23 cellular contexts compared by ENCODE assay signal in the genomic region with DNA sequence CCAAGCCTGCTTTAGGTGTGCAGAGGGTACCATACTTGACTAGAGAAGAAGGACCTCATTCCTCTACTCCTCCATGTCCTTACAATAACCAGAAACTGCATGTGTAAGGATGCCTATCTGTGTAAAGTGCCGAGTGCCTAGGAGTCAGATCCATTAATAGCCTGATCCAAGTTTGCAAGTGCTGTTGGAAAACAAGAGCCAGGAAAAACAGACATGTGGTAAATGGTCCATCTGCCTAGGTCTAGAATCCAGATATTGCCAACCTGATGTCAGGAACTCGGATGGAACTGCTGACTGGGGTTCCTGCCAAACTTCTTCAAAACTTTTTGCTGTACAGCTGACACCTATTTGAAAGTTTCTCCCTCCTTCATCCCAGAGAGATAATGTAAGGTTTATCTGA.
DNase-seq lines count a peak whose midpoint lies in the region; ATAC-seq, FAIRE-seq and TF ChIP-seq lines count a peak whose summit lies in the region.
"Had no signal": no experiment of that assay in that cellular context is flagged by ENCODE, and none has a peak within 500 bp of the region (broad histone marks: within the 10 kb centered on the region; RNA-seq: fewer than 3 reads in every experiment).

No MANE protein-coding gene starts in this region.

- no peak for ATAC-seq in IMR-90 (ENCODE audit: low read depth)
- no peak for ATAC-seq in upper lobe of right lung
- ATAC-seq: A549 had no signal

- no peak overlapping the region for H2AFZ ChIP-seq in IMR-90 (replicated peaks; ENCODE audit: low read length, poor library complexity)
- H2AFZ ChIP-seq in keratinocyte (ENCODE audit: control insufficient read depth, low read length), result no peak overlapping the region

- no peak overlapping the region for H3K56ac ChIP-seq in IMR-90 (ENCODE audit: extremely low read depth, insufficient read depth, low read length)

- H3K36me3 ChIP-seq in IMR-90 (ENCODE audit: control insufficient read depth, insufficient read depth, low read length), result no peaks in the 10 kb centered on the region
- H3K36me3 ChIP-seq in keratinocyte (ENCODE audit: control insufficient read depth in 2 of 2, extremely low read depth in 1 of 2, insufficient read depth in 2 of 2, low read length in 2 of 2), result no peaks in the 10 kb centered on the region
- no peaks in the 10 kb centered on the region for H3K36me3 ChIP-seq in upper lobe of right lung

- no peak overlapping the region for H3K4me3 Mint-ChIP-seq in activated T-helper 2 cell treated with anti-CD3 and anti-CD28 coated beads, Interferon-gamma antibody, Interleukin-2, Interleukin-4, amounts not matched to agents 10 μg/mL and 5 μg/mL and 100 μg/mL, durations not matched to agents 14 hours and 24 hours and 36 hours (ENCODE audit: low read depth)
- H3K4me3 Mint-ChIP-seq: CD4-positive, alpha-beta T cell; H9; IgD-negative memory B cell had no signal

- no peaks in the 10 kb centered on the region for H3K79me2 ChIP-seq in keratinocyte (ENCODE audit: control insufficient read depth, insufficient read depth, low read length)

- H3K4me1 Mint-ChIP-seq in activated T-helper 2 cell treated with anti-CD3 and anti-CD28 coated beads, Interferon-gamma antibody, Interleukin-2, Interleukin-4, amounts not matched to agents 10 μg/mL and 5 μg/mL and 100 μg/mL, durations not matched to agents 14 hours and 24 hours and 36 hours (ENCODE audit: low read depth), result no peaks in the 10 kb centered on the region

- H2BK120ac ChIP-seq in IMR-90 (ENCODE audit: low read depth, low read length), result no peak overlapping the region

- no peak for TF ChIP-seq POLR2A in IMR-90 (IDR thresholded peaks at IDR 0.05; ENCODE audit: low read depth, low read length)

- H3K79me1 ChIP-seq in IMR-90 (ENCODE audit: low read depth in 1 of 2, low read length in 2 of 2), result no peaks in the 10 kb centered on the region

- no peak overlapping the region for H4K8ac ChIP-seq in IMR-90 (ENCODE audit: low read depth in 2 of 2, low read length in 2 of 2)

- H3K27me3 ChIP-seq in IMR-90 (ENCODE audit: control insufficient read depth, insufficient read depth, low read length) (peaks cover 18% of the 10 kb centered on the region), keratinocyte (ENCODE audit: control insufficient read depth, extremely low read depth, insufficient read depth, low read length) (no peaks in the 10 kb centered on the region), upper lobe of right lung (no peaks in the 10 kb centered on the region)

- H3K4me2 ChIP-seq in IMR-90 (ENCODE audit: low read depth, low read length) (no peak overlapping the region), keratinocyte (ENCODE audit: control insufficient read depth, extremely low read depth, insufficient read depth, low read depth, low read length) (no peak overlapping the region)
- H3K4me2 ChIP-seq: A549 had no signal

- no peak overlapping the region for H4K5ac ChIP-seq in IMR-90 (ENCODE audit: low read depth, low read length)

- H3K14ac ChIP-seq in IMR-90 (replicated peaks; ENCODE audit: low read depth, low read length), result no peak overlapping the region

- H3K36me3 Mint-ChIP-seq in activated T-helper 2 cell treated with anti-CD3 and anti-CD28 coated beads, Interferon-gamma antibody, Interleukin-2, Interleukin-4, amounts not matched to agents 10 μg/mL and 5 μg/mL and 100 μg/mL, durations not matched to agents 14 hours and 24 hours and 36 hours (ENCODE audit: low read depth), result no peaks in the 10 kb centered on the region
- H3K36me3 Mint-ChIP-seq: IgD-negative memory B cell had no signal

- H3K9me3 Mint-ChIP-seq in activated T-helper 2 cell treated with anti-CD3 and anti-CD28 coated beads, Interferon-gamma antibody, Interleukin-2, Interleukin-4, amounts not matched to agents 10 μg/mL and 5 μg/mL and 100 μg/mL, durations not matched to agents 14 hours and 24 hours and 36 hours, result no peaks in the 10 kb centered on the region
- H3K9me3 Mint-ChIP-seq: CD4-positive, alpha-beta T cell; H9 had no signal

- H3K9ac ChIP-seq in IMR-90 (ENCODE audit: low read depth, low read length), result no peak overlapping the region
- no peak overlapping the region for H3K9ac ChIP-seq in keratinocyte (ENCODE audit: control insufficient read depth, extremely low read depth, insufficient read depth, low read length)

- H3K27ac ChIP-seq in IMR-90 (ENCODE audit: insufficient read depth, low read length) (no peak overlapping the region), keratinocyte (ENCODE audit: control insufficient read depth, insufficient read depth, low read length) (no peak overlapping the region), upper lobe of right lung (no peak overlapping the region)
- H3K27ac ChIP-seq: 22Rv1, A549, C4-2B had no signal

- no peak overlapping the region for H3K27ac Mint-ChIP-seq in activated T-helper 2 cell treated with anti-CD3 and anti-CD28 coated beads, Interferon-gamma antibody, Interleukin-2, Interleukin-4, amounts not matched to agents 10 μg/mL and 5 μg/mL and 100 μg/mL, durations not matched to agents 14 hours and 24 hours and 36 hours
- H3K27ac Mint-ChIP-seq: CD4-positive, alpha-beta T cell; H9 had no signal

- H2BK20ac ChIP-seq in IMR-90 (ENCODE audit: low read depth, low read length), result no peak overlapping the region

- DNase-seq in DMS 273 (lab: John Stamatoyannopoulos, UW; ENCODE audit: unreplicated experiment) (peak; percentile 63), IMR-90 (no peak), NCI-H446 treated with DMSO at 0.1 percent for 48 hours (lab: John Stamatoyannopoulos, UW) (peak; percentile 94), keratinocyte (ENCODE audit: low read depth, low spot score) (no peak), H4 (ENCODE audit: low spot score) (no peak), upper lobe of right lung (no peak)
- no peak for DNase-seq in activated T-helper 2 cell treated with anti-CD3 and anti-CD28 coated beads, Interferon-gamma antibody, Interleukin-2, Interleukin-4, amounts not matched to agents 10 μg/mL and 5 μg/mL and 100 μg/mL, durations not matched to agents 14 hours and 24 hours and 36 hours (ENCODE audit: low spot score)
- DNase-seq: AML-193; Caco-2; CD4-positive, alpha-beta T cell; DMS53; DND-41; EL; GOT3; H9 had no signal

- no peak overlapping the region for H3K23ac ChIP-seq in IMR-90 (ENCODE audit: low read depth, low read length)

- H3K9me3 ChIP-seq in IMR-90 (ENCODE audit: control insufficient read depth, insufficient read depth, low read length) (no peaks in the 10 kb centered on the region), keratinocyte (ENCODE audit: control insufficient read depth, low read depth, low read length) (no peaks in the 10 kb centered on the region), upper lobe of right lung (no peaks in the 10 kb centered on the region)
- H3K9me3 ChIP-seq: A549 had no signal

- FAIRE-seq in keratinocyte (lab: Jason Lieb, UNC), result peak; percentile 48
- FAIRE-seq: A549, D721Med, G401.6, GM12891, HTR-8/SVneo had no signal

- intact Hi-C loops in IMR-90 (cut with micrococcal nuclease), result no loop called here
- intact Hi-C loops in activated T-helper 2 cell treated with anti-CD3 and anti-CD28 coated beads, Interferon-gamma antibody, Interleukin-2, Interleukin-4, amounts not matched to agents 10 μg/mL and 5 μg/mL and 100 μg/mL, durations not matched to agents 14 hours and 24 hours and 36 hours (cut with micrococcal nuclease), result no loop called here
- intact Hi-C loops in upper lobe of right lung (cut with DNase I), result no loop called here

- no peak overlapping the region for H4K91ac ChIP-seq in IMR-90 (ENCODE audit: insufficient read depth, low read depth, low read length)

- H3K9me1 ChIP-seq in IMR-90 (ENCODE audit: insufficient read depth, low read length), result no peaks in the 10 kb centered on the region
- H3K9me1 ChIP-seq in keratinocyte (ENCODE audit: control insufficient read depth, extremely low read depth, insufficient read depth, low read length), result no peaks in the 10 kb centered on the region

- peak overlapping the region; percentile 9 for H2AK9ac ChIP-seq in IMR-90 (replicated peaks; ENCODE audit: low read depth, low read length, poor library complexity)

- in situ Hi-C loops in IMR-90 (cut with MboI; ENCODE audit: low sequenced_read_pairs), result no loop called here

- BruUV-seq in IMR-90 (replicated peaks; lab: Mats Ljungman, UMichigan), result no TSS peak

- H3K18ac ChIP-seq in IMR-90 (ENCODE audit: low read depth, low read length), result no peak overlapping the region

- no peak for TF ChIP-seq RAD21 in IMR-90 (IDR thresholded peaks at IDR 0.05; ENCODE audit: low read length)

- no peak overlapping the region for H2BK5ac ChIP-seq in IMR-90 (ENCODE audit: low read depth, low read length, poor library complexity, severe bottlenecking)

- WGBS in IMR-90 (ENCODE audit: extremely low coverage in 2 of 2, insufficient read length in 1 of 2), 2 experiments, result 57% methylated on average over 1 of the region's 2 CpGs; no CpG with 5 or more reads in 1 of the 2 experiments

- H4K20me1 ChIP-seq in IMR-90 (ENCODE audit: insufficient read depth, low read length), result no peaks in the 10 kb centered on the region
- no peaks in the 10 kb centered on the region for H4K20me1 ChIP-seq in keratinocyte (ENCODE audit: control insufficient read depth, extremely low read depth, insufficient read depth, low read length)

- H3K4ac ChIP-seq in IMR-90 (ENCODE audit: low read depth, low read length), result no peak overlapping the region

- CTCF ChIA-PET in IMR-90 (lab: Yijun Ruan, JAX), result no interaction called here

- no peak overlapping the region for H2AK5ac ChIP-seq in IMR-90 (ENCODE audit: low read depth, low read length)

- no peak overlapping the region for H2BK15ac ChIP-seq in IMR-90 (ENCODE audit: low read depth, low read length)

- TF ChIP-seq CTCF in IMR-90 (conservative IDR thresholded peaks at IDR 0.05; ENCODE audit: low read depth, low read length) (no peak), keratinocyte (optimal IDR thresholded peaks at IDR 0.05 in 1 of 3, IDR thresholded peaks at IDR 0.05 in 1 of 3, conservative IDR thresholded peaks at IDR 0.05 in 1 of 3; ENCODE audit: extremely low read depth in 1 of 3, insufficient read depth in 2 of 3, low read length in 3 of 3) (no peak), upper lobe of right lung (IDR thresholded peaks at IDR 0.05) (no peak)

- dilution Hi-C loops in IMR-90 (cut with HindIII; ENCODE audit: low sequenced_read_pairs, unreplicated experiment) (no loop called here), keratinocyte (cut with MboI; ENCODE audit: extremely low pct_ligation_motif_present, low sequenced_read_pairs) (no loop called here)

- H3K4me3 ChIP-seq in IMR-90 (ENCODE audit: insufficient read depth, low read depth, low read length) (no peak overlapping the region), keratinocyte (ENCODE audit: control insufficient read depth in 2 of 3, extremely low read depth in 1 of 3, insufficient read depth in 2 of 3, low read depth in 1 of 3, low read length in 3 of 3) (no peak overlapping the region), upper lobe of right lung (no peak overlapping the region)
- H3K4me3 ChIP-seq: A549 had no signal

- peaks cover 4% of the 10 kb centered on the region for H3K27me3 Mint-ChIP-seq in activated T-helper 2 cell treated with anti-CD3 and anti-CD28 coated beads, Interferon-gamma antibody, Interleukin-2, Interleukin-4, amounts not matched to agents 10 μg/mL and 5 μg/mL and 100 μg/mL, durations not matched to agents 14 hours and 24 hours and 36 hours (ENCODE audit: low read depth)
- H3K27me3 Mint-ChIP-seq: IgD-negative memory B cell had no signal

- no peaks in the 10 kb centered on the region; the same call in 1 of the 2 replicates for H3K4me1 ChIP-seq in IMR-90 (ENCODE audit: control insufficient read depth, insufficient read depth, low read length)
- H3K4me1 ChIP-seq in keratinocyte (ENCODE audit: control insufficient read depth, extremely low read depth, insufficient read depth, low read length), result peaks cover 7% of the 10 kb centered on the region
- no peaks in the 10 kb centered on the region for H3K4me1 ChIP-seq in upper lobe of right lung
- H3K4me1 ChIP-seq: A549 had no signal

- POLR2A ChIA-PET in IMR-90 (lab: Charles Lee; ENCODE audit: unreplicated experiment), result no interaction called here

Comparison
In these comparisons a context has a peak if more than half of its experiments do, and no peak if none do; other contexts are left out.
1. DNase-seq: peak in DMS 273 (single experiment) and NCI-H446 treated with DMSO at 0.1 percent for 48 hours (single experiment); none in IMR-90 (single experiment), keratinocyte (single experiment), activated T-helper 2 cell treated with anti-CD3 and anti-CD28 coated beads, Interferon-gamma antibody, Interleukin-2, Interleukin-4, amounts not matched to agents 10 μg/mL and 5 μg/mL and 100 μg/mL, durations not matched to agents 14 hours and 24 hours and 36 hours (single experiment), H4 (single experiment) and upper lobe of right lung (single experiment).